Comparison of ENCODE assay signal across 23 cellular contexts in the genomic region with DNA sequence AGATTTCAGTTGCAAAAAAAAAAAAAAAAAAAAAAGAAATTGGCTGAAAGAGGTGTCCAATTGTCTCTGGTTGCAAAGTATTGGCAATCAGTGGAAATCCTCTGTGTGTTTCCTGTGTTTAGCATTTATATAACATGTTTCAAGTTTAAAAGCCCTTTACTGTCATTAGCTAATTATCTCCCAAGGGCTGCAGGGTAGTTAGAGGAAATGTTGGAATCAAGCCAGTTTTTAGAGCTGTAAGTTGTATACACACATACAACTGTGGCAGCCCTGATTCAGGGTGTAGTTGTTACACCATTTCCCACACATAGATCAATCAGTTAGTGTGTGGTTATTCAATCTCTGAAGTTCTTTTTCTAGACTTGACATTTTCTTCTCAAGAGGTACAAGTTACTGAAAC. TPM values are rescaled to one million over a fixed set of nuclear protein-coding genes. Genes with fewer than 3 reads are reported as not detected.
DNase-seq lines count a peak whose midpoint lies in the region; ATAC-seq, FAIRE-seq and TF ChIP-seq lines count a peak whose summit lies in the region.
"Had no signal": no experiment of that assay in that cellular context is flagged by ENCODE, and none has a peak within 500 bp of the region (broad histone marks: within the 10 kb centered on the region; RNA-seq: fewer than 3 reads in every experiment).

No MANE protein-coding gene starts in this region.

- H3K36me3 ChIP-seq in SK-N-SH (replicated peaks in 1 of 2; ENCODE audit: control insufficient read depth in 1 of 2, insufficient read depth in 2 of 2, low read length in 1 of 2): no peaks in the 10 kb centered on the region
- no peaks in the 10 kb centered on the region for H3K36me3 ChIP-seq in small intestine (ENCODE audit: control insufficient read depth in 2 of 2, insufficient read depth in 2 of 2, low read length in 2 of 2)
- H3K36me3 ChIP-seq: brain microvascular endothelial cell, pancreas, vagina had no signal

- TF ChIP-seq RAD21 in SK-N-SH (IDR thresholded peaks at IDR 0.05; ENCODE audit: low read length): no peak

- H3K9me2 ChIP-seq in SK-N-SH: no peaks in the 10 kb centered on the region

- no peaks in the 10 kb centered on the region for H4K20me1 ChIP-seq in SK-N-SH (ENCODE audit: insufficient read depth)

- H3K27me3 ChIP-seq in SK-N-SH (ENCODE audit: insufficient read depth) (no peaks in the 10 kb centered on the region), small intestine (ENCODE audit: control insufficient read depth in 2 of 2, insufficient read depth in 2 of 2, low read length in 2 of 2) (no peaks in the 10 kb centered on the region)
- H3K27me3 ChIP-seq: brain microvascular endothelial cell, pancreas, vagina had no signal

- H3K4me3 ChIP-seq in SK-N-SH (ENCODE audit: low read depth in 2 of 2, low read length in 1 of 2) (no peak overlapping the region), small intestine (ENCODE audit: low read depth in 1 of 2, low read length in 2 of 2) (no peak overlapping the region)
- H3K4me3 ChIP-seq: GM12878, pancreas, vagina had no signal

- H3K79me2 ChIP-seq in SK-N-SH (ENCODE audit: insufficient read depth): no peaks in the 10 kb centered on the region

- peaks cover 0 to 5% of the 10 kb centered on the region in 2 experiments; a peak in 3 of 4 replicates for H3K4me1 ChIP-seq in SK-N-SH (ENCODE audit: control insufficient read depth in 1 of 2, insufficient read depth in 2 of 2, low read depth in 1 of 2, low read length in 1 of 2)
- peaks cover 1 to 4% of the 10 kb centered on the region in 2 donors for H3K4me1 ChIP-seq in small intestine (ENCODE audit: control insufficient read depth in 2 of 2, insufficient read depth in 1 of 2, low read depth in 1 of 2, low read length in 1 of 2)
- H3K4me1 ChIP-seq: vagina had no signal

- POLR2A ChIA-PET in SK-N-SH (lab: Yijun Ruan, JAX): no interaction called here

- no peak for FAIRE-seq in small intestine (lab: Jason Lieb, UNC)
- FAIRE-seq: GM12878, HepG2, pancreas had no signal

- TF ChIP-seq CTCF in SK-N-SH (IDR thresholded peaks at IDR 0.05): no peak

- H3F3A ChIP-seq in SK-N-SH (replicated peaks; ENCODE audit: insufficient read depth): peaks cover 3% of the 10 kb centered on the region

- H3K27ac ChIP-seq in SK-N-SH (ENCODE audit: low read depth in 2 of 2, low read length in 1 of 2) (no peak overlapping the region), small intestine (ENCODE audit: low read depth in 1 of 2, low read length in 1 of 2) (no peak overlapping the region)
- H3K27ac ChIP-seq: brain microvascular endothelial cell, epithelial cell of prostate, pancreas, vagina had no signal

- TF ChIP-seq EP300 in SK-N-SH (IDR thresholded peaks at IDR 0.05; ENCODE audit: borderline replicate concordance in 1 of 2, low read depth in 1 of 2, low read length in 1 of 2): no peak

- ATAC-seq in SK-N-SH treated with all-trans-retinoic acid at 6 μM for 48 hours (no peak), GM18498 (IDR thresholded peaks at IDR 0.05; ENCODE audit: unreplicated experiment) (no peak)
- ATAC-seq: activated T-cell treated with anti-CD3 and anti-CD28 coated beads, Interleukin-2, amount 50 U/mL, for 72 hours; CD8-positive, alpha-beta T cell; GM12878; HepG2; pancreas had no signal

- CTCF ChIA-PET in SK-N-SH (lab: Yijun Ruan, JAX): interaction anchor here (0.6 to 5.1 kb wide), 13 partner anchors 9 to 223 kb away, joined by 3 to 42 read pairs (median 4); no protein-coding TSS in a partner anchor

- no peak overlapping the region for H3K4me2 ChIP-seq in SK-N-SH

- H3K9ac ChIP-seq in SK-N-SH: no peak overlapping the region

- no peak overlapping the region for H2AFZ ChIP-seq in SK-N-SH (ENCODE audit: low read depth)

- H3K9me3 ChIP-seq in SK-N-SH (no peaks in the 10 kb centered on the region), small intestine (ENCODE audit: control insufficient read depth, low read depth) (no peaks in the 10 kb centered on the region)
- H3K9me3 ChIP-seq: pancreas, vagina had no signal

- DNase-seq in SK-N-SH (peak; percentile 37), NCI-H1694 treated with DMSO at 0.1 percent for 48 hours (lab: John Stamatoyannopoulos, UW) (peak; percentile 44), NCI-H82 (lab: John Stamatoyannopoulos, UW) (peak; percentile 88), small intestine (peak; percentile 55), D341Med (ENCODE audit: low spot score) (no peak)
- DNase-seq in effector CD4-positive, alpha-beta T cell: no peak
- DNase-seq: ACHN; activated CD4-positive, alpha-beta memory T cell treated with anti-CD3 and anti-CD28 coated beads, Interleukin-2, amount 10 ng/mL, durations not matched to agents 7 days and 5 days; activated naive CD8-positive, alpha-beta T cell treated with anti-CD3 and anti-CD28 coated beads for 36 hours; activated T-cell treated with anti-CD3 and anti-CD28 coated beads, Interleukin-2, amount 50 U/mL, for 72 hours; brain microvascular endothelial cell; CD8-positive, alpha-beta T cell; MM.1S; naive B cell; pancreas; stimulated activated CD4-positive, alpha-beta T cell treated with anti-CD3 and anti-CD28 coated beads, Interleukin-2, amount 100 ng/mL, for 48 hours; T-helper 1 cell had no signal

TF ChIP-seq in SK-N-SH, 30 proteins besides CTCF, POLR2A, EP300 and RAD21 (continues in another document):
- no peak for TF ChIP-seq NFIC (IDR thresholded peaks at IDR 0.05; ENCODE audit: borderline replicate concordance)
- no peak for TF ChIP-seq JUND (IDR thresholded peaks at IDR 0.05)
- TF ChIP-seq, protein P1, sequence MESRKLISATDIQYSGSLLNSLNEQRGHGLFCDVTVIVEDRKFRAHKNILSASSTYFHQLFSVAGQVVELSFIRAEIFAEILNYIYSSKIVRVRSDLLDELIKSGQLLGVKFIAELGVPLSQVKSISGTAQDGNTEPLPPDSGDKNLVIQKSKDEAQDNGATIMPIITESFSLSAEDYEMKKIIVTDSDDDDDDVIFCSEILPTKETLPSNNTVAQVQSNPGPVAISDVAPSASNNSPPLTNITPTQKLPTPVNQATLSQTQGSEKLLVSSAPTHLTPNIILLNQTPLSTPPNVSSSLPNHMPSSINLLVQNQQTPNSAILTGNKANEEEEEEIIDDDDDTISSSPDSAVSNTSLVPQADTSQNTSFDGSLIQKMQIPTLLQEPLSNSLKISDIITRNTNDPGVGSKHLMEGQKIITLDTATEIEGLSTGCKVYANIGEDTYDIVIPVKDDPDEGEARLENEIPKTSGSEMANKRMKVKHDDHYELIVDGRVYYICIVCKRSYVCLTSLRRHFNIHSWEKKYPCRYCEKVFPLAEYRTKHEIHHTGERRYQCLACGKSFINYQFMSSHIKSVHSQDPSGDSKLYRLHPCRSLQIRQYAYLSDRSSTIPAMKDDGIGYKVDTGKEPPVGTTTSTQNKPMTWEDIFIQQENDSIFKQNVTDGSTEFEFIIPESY (IDR thresholded peaks at IDR 0.05; ENCODE audit: borderline replicate concordance, low read depth): no peak
- TF ChIP-seq MXI1 (IDR thresholded peaks at IDR 0.05; ENCODE audit: low read depth, low read length): no peak
- TF ChIP-seq RCOR1 (IDR thresholded peaks at IDR 0.05; ENCODE audit: low read length): no peak
- TF ChIP-seq RXRA (IDR thresholded peaks at IDR 0.05; ENCODE audit: borderline replicate concordance, low read depth): no peak
- TF ChIP-seq NRF1 (IDR thresholded peaks at IDR 0.05; ENCODE audit: low read depth, low read length): no peak
- TF ChIP-seq GABPA (IDR thresholded peaks at IDR 0.05; ENCODE audit: low read depth): no peak
- no peak for TF ChIP-seq TEAD4 (IDR thresholded peaks at IDR 0.05; ENCODE audit: borderline replicate concordance, insufficient read depth)
- TF ChIP-seq RFX5 (IDR thresholded peaks at IDR 0.05; ENCODE audit: low read length): no peak

TF ChIP-seq in SK-N-SH treated with all-trans-retinoic acid at 6 μM for 48 hours, 23 proteins besides CTCF, POLR2A, EP300 and RAD21 (continues in another document):
- TF ChIP-seq CREB5 (CRISPR knock-in tag; IDR thresholded peaks at IDR 0.05; ENCODE audit: low read depth) (no peak), GLIS3 (CRISPR knock-in tag; IDR thresholded peaks at IDR 0.05) (no peak), PATZ1 (CRISPR knock-in tag; IDR thresholded peaks at IDR 0.05; ENCODE audit: borderline replicate concordance) (no peak), RARB (CRISPR knock-in tag; IDR thresholded peaks at IDR 0.05) (no peak), TCF4 (CRISPR knock-in tag; IDR thresholded peaks at IDR 0.05; ENCODE audit: borderline replicate concordance) (no peak), ZNF8 (CRISPR knock-in tag; IDR thresholded peaks at IDR 0.05) (no peak), TOX (CRISPR knock-in tag; IDR thresholded peaks at IDR 0.05; ENCODE audit: borderline replicate concordance) (no peak)

RNA-seq across cellular contexts. Expression of gene ZNF326, which starts 8.9 kb away (rescaled TPM):
- polyA plus RNA-seq in SK-N-SH (2012; rRNA removed) (16.4 and 18.0 TPM in 2 replicates), small intestine (10 to 100 TPM; 11.3 to 22.4 (median 15.1) TPM)
- polyA plus RNA-seq in SK-N-SH (2012; cell fraction: cytosol; rRNA removed): 17.5 and 19.3 TPM in 2 replicates
- polyA plus RNA-seq in SK-N-SH (2012; cell fraction: nucleus; rRNA removed): 16.1 and 24.0 TPM in 2 replicates

Comparison
In these comparisons a context has a peak if more than half of its experiments do, and no peak if none do; other contexts are left out.
1. DNase-seq: peak in SK-N-SH (single experiment), NCI-H1694 treated with DMSO at 0.1 percent for 48 hours (single experiment), NCI-H82 (single experiment) and small intestine (single experiment); none in effector CD4-positive, alpha-beta T cell (single experiment) and D341Med (single experiment).